Comparison of ENCODE assay signal across 1 cellular context in the genomic region with DNA sequence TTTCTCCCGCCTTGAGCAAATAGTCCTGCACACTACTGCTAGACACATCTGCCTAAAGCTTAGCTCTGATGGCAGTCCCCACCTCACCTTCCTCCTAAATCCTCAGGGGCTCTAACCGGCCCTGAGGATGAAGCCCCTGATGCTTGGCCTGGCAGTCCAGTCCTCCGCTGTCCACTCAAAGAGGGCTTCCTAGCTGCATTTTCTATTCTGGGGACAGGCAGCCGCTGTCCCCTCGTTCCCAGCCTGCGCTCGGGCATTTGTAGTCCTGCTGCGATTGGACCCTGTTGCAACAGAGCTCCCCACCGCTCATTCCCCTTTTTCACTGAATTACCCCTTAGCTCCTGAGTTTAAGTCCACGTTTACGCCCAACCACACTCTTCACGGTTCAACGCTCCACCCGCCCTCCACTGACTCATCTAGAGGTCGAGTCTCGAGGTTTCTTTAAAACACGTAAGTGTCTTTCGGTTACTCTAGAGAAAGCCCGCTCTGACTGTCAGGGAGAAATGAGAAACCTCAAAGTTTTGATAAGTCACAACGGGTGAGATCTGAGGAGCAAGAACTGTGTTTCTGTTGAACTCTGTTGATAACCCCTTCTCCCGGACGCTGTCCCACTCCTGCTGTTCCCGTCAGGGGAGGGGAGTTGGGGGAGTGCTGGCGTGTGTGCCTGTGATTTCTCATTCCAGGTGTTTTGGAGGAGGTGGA.
TF ChIP-seq lines count a peak whose summit lies in the region.

No MANE protein-coding gene starts in this region.

TF ChIP-seq in HepG2, 621 proteins besides CTCF, POLR2A, EP300 and RAD21 (continued from another document and continues in another):
- TF ChIP-seq ZNF577 (CRISPR knock-in tag; IDR thresholded peaks at IDR 0.05; ENCODE audit: borderline replicate concordance, low read depth) (no peak), ZNF652 (CRISPR knock-in tag; IDR thresholded peaks at IDR 0.05; ENCODE audit: borderline replicate concordance, low read depth) (peak; percentile 3; the same call in 1 of the 2 replicates), ZNF607 (CRISPR knock-in tag; IDR thresholded peaks at IDR 0.05; ENCODE audit: borderline replicate concordance) (no peak), NPAS2 (CRISPR knock-in tag; IDR thresholded peaks at IDR 0.05; ENCODE audit: borderline replicate concordance) (no peak), XRCC5 (optimal IDR thresholded peaks at IDR 0.05; ENCODE audit: low read length) (peak; percentile 9), AFF4 (CRISPR knock-in tag; IDR thresholded peaks at IDR 0.05) (peak; percentile 20; the same call in 1 of the 2 replicates), RXRA (CRISPR knock-in tag; IDR thresholded peaks at IDR 0.05) (0 out of 2 replicates have a peak, but pooled peaks have one; percentile 9), FOXC1 (CRISPR knock-in tag; IDR thresholded peaks at IDR 0.05; ENCODE audit: borderline replicate concordance) (no peak; the same call in 1 of the 2 replicates), SIX4 (CRISPR knock-in tag; IDR thresholded peaks at IDR 0.05) (no peak), MYNN (CRISPR knock-in tag; IDR thresholded peaks at IDR 0.05; ENCODE audit: low read depth) (no peak), MEIS1 (CRISPR knock-in tag; IDR thresholded peaks at IDR 0.05; ENCODE audit: borderline replicate concordance) (no peak; the same call in 1 of the 2 replicates), ZNF749 (CRISPR knock-in tag; IDR thresholded peaks at IDR 0.05; ENCODE audit: borderline replicate concordance) (no peak), THRA (CRISPR knock-in tag; IDR thresholded peaks at IDR 0.05; ENCODE audit: borderline replicate concordance) (no peak), ZFP62 (CRISPR knock-in tag; IDR thresholded peaks at IDR 0.05) (no peak), EEA1 (CRISPR knock-in tag; IDR thresholded peaks at IDR 0.05; ENCODE audit: borderline replicate concordance) (peak; percentile 10; the same call in 1 of the 2 replicates), SP2 (CRISPR knock-in tag; IDR thresholded peaks at IDR 0.05) (0 out of 2 replicates have a peak, but pooled peaks have one; percentile 16), KDM3A (CRISPR knock-in tag; IDR thresholded peaks at IDR 0.05; ENCODE audit: low read depth) (0 out of 2 replicates have a peak, but pooled peaks have one; percentile 2), MTF1 (CRISPR knock-in tag; IDR thresholded peaks at IDR 0.05) (no peak), CBFB (CRISPR knock-in tag; IDR thresholded peaks at IDR 0.05) (0 out of 2 replicates have a peak, but pooled peaks have one; percentile 11), RELA (CRISPR knock-in tag; IDR thresholded peaks at IDR 0.05) (no peak), ZNF451 (CRISPR knock-in tag; IDR thresholded peaks at IDR 0.05) (0 out of 2 replicates have a peak, but pooled peaks have one; percentile 30), ZNF124 (CRISPR knock-in tag; IDR thresholded peaks at IDR 0.05) (0 out of 2 replicates have a peak, but pooled peaks have one; percentile 9), JARID2 (CRISPR knock-in tag; IDR thresholded peaks at IDR 0.05; ENCODE audit: insufficient replicate concordance) (peak; percentile 10), ZNF24 (IDR thresholded peaks at IDR 0.05) (no peak), ZNF839 (CRISPR knock-in tag; IDR thresholded peaks at IDR 0.05; ENCODE audit: borderline replicate concordance) (no peak), KLF9 (CRISPR knock-in tag; IDR thresholded peaks at IDR 0.05; ENCODE audit: low read depth) (no peak), ZNF224 (CRISPR knock-in tag; IDR thresholded peaks at IDR 0.05) (no peak), ZNF17 (CRISPR knock-in tag; IDR thresholded peaks at IDR 0.05) (no peak), ZNF512B (CRISPR knock-in tag; IDR thresholded peaks at IDR 0.05; ENCODE audit: borderline replicate concordance) (peak; percentile 25; the same call in 1 of the 2 replicates), ZNF557 (CRISPR knock-in tag; IDR thresholded peaks at IDR 0.05) (0 out of 2 replicates have a peak, but pooled peaks have one; percentile 2), RERE (CRISPR knock-in tag; IDR thresholded peaks at IDR 0.05; ENCODE audit: low read depth) (no peak), ZNF589 (CRISPR knock-in tag; conservative IDR thresholded peaks at IDR 0.05) (no peak), ZNF431 (CRISPR knock-in tag; IDR thresholded peaks at IDR 0.05; ENCODE audit: borderline replicate concordance, low read depth) (no peak), ZNF296 (CRISPR knock-in tag; conservative IDR thresholded peaks at IDR 0.05) (peak; percentile 77; the same call in 1 of the 2 replicates), ZBTB34 (CRISPR knock-in tag; IDR thresholded peaks at IDR 0.05) (no peak), GPBP1L1 (CRISPR knock-in tag; IDR thresholded peaks at IDR 0.05) (no peak), U2AF2 (IDR thresholded peaks at IDR 0.05; ENCODE audit: low read depth, low read length) (no peak), EZH2 (conservative IDR thresholded peaks at IDR 0.05; ENCODE audit: low read depth, low read length) (no peak), RAD51 (IDR thresholded peaks at IDR 0.05; ENCODE audit: borderline replicate concordance) (no peak)
- TF ChIP-seq, protein P1, sequence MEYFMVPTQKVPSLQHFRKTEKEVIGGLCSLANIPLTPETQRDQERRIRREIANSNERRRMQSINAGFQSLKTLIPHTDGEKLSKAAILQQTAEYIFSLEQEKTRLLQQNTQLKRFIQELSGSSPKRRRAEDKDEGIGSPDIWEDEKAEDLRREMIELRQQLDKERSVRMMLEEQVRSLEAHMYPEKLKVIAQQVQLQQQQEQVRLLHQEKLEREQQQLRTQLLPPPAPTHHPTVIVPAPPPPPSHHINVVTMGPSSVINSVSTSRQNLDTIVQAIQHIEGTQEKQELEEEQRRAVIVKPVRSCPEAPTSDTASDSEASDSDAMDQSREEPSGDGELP (IDR thresholded peaks at IDR 0.05; ENCODE audit: borderline replicate concordance, low read depth) = no peak
- TF ChIP-seq, protein P2, sequence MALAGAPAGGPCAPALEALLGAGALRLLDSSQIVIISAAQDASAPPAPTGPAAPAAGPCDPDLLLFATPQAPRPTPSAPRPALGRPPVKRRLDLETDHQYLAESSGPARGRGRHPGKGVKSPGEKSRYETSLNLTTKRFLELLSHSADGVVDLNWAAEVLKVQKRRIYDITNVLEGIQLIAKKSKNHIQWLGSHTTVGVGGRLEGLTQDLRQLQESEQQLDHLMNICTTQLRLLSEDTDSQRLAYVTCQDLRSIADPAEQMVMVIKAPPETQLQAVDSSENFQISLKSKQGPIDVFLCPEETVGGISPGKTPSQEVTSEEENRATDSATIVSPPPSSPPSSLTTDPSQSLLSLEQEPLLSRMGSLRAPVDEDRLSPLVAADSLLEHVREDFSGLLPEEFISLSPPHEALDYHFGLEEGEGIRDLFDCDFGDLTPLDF (CRISPR knock-in tag; IDR thresholded peaks at IDR 0.05) = no peak
